In genomic region chr4:108620101-108620932, GRCh38 we compare ENCODE assay signal across 8 cellular contexts. TPM values are rescaled to one million over a fixed set of nuclear protein-coding genes. Genes with fewer than 3 reads are reported as not detected.
A peak's percentile ranks its signal among the peaks of the same experiment; 100 is the strongest.
DNase-seq lines count a peak whose midpoint lies in the region; ATAC-seq and TF ChIP-seq lines count a peak whose summit lies in the region.

TSS of gene RPL34 (plus strand) at chr4:108620576. CDS start at chr4:108621960, 1,384 bp downstream.

- peak; percentile 88 for TF ChIP-seq POLR2A in GM15510 (IDR thresholded peaks at IDR 0.05; ENCODE audit: borderline replicate concordance, extremely low read depth, insufficient read length)

- peak within 1 kb of the TSS; percentile 99 for H3K27ac Mint-ChIP-seq in T-helper 17 cell
- H3K27ac Mint-ChIP-seq in progenitor cell of endocrine pancreas, result peak within 1 kb of the TSS; percentile 98

- H3K27me3 Mint-ChIP-seq in T-helper 17 cell (no peaks in the 10 kb centered on the region), progenitor cell of endocrine pancreas (no peaks in the 10 kb centered on the region)

- intact Hi-C loops in left ventricle myocardium inferior (cut with micrococcal nuclease), result no loop called here

- H3K4me1 Mint-ChIP-seq in T-helper 17 cell, result peaks cover 36% of the 10 kb centered on the region
- peaks cover 22% of the 10 kb centered on the region for H3K4me1 Mint-ChIP-seq in progenitor cell of endocrine pancreas (ENCODE audit: low read depth)

- H3K4me3 Mint-ChIP-seq in T-helper 17 cell (peak within 1 kb of the TSS; percentile 96), progenitor cell of endocrine pancreas (ENCODE audit: low read depth) (peak within 1 kb of the TSS; percentile 96)

- ATAC-seq in HG02885 (IDR thresholded peaks at IDR 0.05; ENCODE audit: poor library complexity, unreplicated experiment), result peak; percentile 100
- peak; percentile 99 for ATAC-seq in T-helper 17 cell

- H3K36me3 Mint-ChIP-seq in T-helper 17 cell (ENCODE audit: low read depth), result peaks cover 12% of the 10 kb centered on the region
- peaks cover 28% of the 10 kb centered on the region for H3K36me3 Mint-ChIP-seq in progenitor cell of endocrine pancreas (ENCODE audit: insufficient read depth)

- H3K27me3 ChIP-seq in left ventricle myocardium inferior (ENCODE audit: low read depth), result no peaks in the 10 kb centered on the region

- peak within 1 kb of the TSS; percentile 88 for H3K4me3 ChIP-seq in left ventricle myocardium inferior

- peaks cover 40% of the 10 kb centered on the region for H3K36me3 ChIP-seq in left ventricle myocardium inferior

- DNase-seq in NCI-H1694 treated with DMSO at 0.1 percent for 48 hours (lab: John Stamatoyannopoulos, UW) (peak; percentile 92), T-helper 17 cell (peak; percentile 86 to 94 (median 92)), amygdala (lab: John Stamatoyannopoulos, UW) (peak; percentile 72 to 100 (median 95)), left ventricle myocardium inferior (peak; percentile 95), progenitor cell of endocrine pancreas (ENCODE audit: low spot score, unreplicated experiment) (peak; percentile 78), ureter (ENCODE audit: low spot score) (peak; percentile 98)

- peaks cover 60% of the 10 kb centered on the region for H3K4me1 ChIP-seq in left ventricle myocardium inferior

- peaks cover 3% of the 10 kb centered on the region for H3K9me3 Mint-ChIP-seq in progenitor cell of endocrine pancreas (ENCODE audit: low read depth)

- TF ChIP-seq CTCF in left ventricle myocardium inferior (IDR thresholded peaks at IDR 0.05; ENCODE audit: borderline replicate concordance), result no peak
- TF ChIP-seq CTCF in progenitor cell of endocrine pancreas (IDR thresholded peaks at IDR 0.05; ENCODE audit: unreplicated experiment), result no peak

- H3K27ac ChIP-seq in left ventricle myocardium inferior (replicated peaks), result peak within 1 kb of the TSS; percentile 85

- H3K9me3 ChIP-seq in T-helper 17 cell (ENCODE audit: control insufficient read depth, low read length, poor library complexity, severe bottlenecking), result peaks cover 2% of the 10 kb centered on the region
- H3K9me3 ChIP-seq in left ventricle myocardium inferior (replicated peaks), result peaks cover 17% of the 10 kb centered on the region

RNA-seq across cellular contexts. Expression of gene RPL34, which starts in this region (rescaled TPM):
- 1,000 to 10,000 TPM; 2,872 to 3,048 TPM for total RNA-seq in T-helper 17 cell
- total RNA-seq in left ventricle myocardium inferior, result 726 TPM
- 1,226 and 1,302 TPM in 2 replicates for total RNA-seq in progenitor cell of endocrine pancreas
- 1,479 TPM for total RNA-seq in ureter

Comparison
In these comparisons a context has a peak if more than half of its experiments do, and no peak if none do; other contexts are left out.
1. Peak in every context shown above with its lines: DNase-seq, ATAC-seq, H3K4me3 ChIP-seq and H3K27ac ChIP-seq.